In genomic region chr2:191740016-191740419, GRCh38 we compare ENCODE assay signal across 8 cellular contexts.
DNase-seq lines count a peak whose midpoint lies in the region; ATAC-seq and TF ChIP-seq lines count a peak whose summit lies in the region.

No MANE protein-coding gene starts in this region.

- ATAC-seq in GM21390 (IDR thresholded peaks at IDR 0.05; ENCODE audit: unreplicated experiment), result peak; percentile 88
- no peak for ATAC-seq in heart right ventricle

- H3K9me3 Mint-ChIP-seq in activated naive CD8-positive, alpha-beta T cell (ENCODE audit: low read depth), result no peaks in the 10 kb centered on the region
- peaks cover 3% of the 10 kb centered on the region for H3K9me3 Mint-ChIP-seq in glutamatergic neuron (ENCODE audit: unreplicated experiment)

- H3K4me3 ChIP-seq in HL-60 (replicated peaks; ENCODE audit: insufficient read depth, low read length) (no peak overlapping the region), dorsolateral prefrontal cortex (no peak overlapping the region), heart right ventricle (no peak overlapping the region)

- TF ChIP-seq CTCF in HL-60 (IDR thresholded peaks at IDR 0.05; ENCODE audit: insufficient read depth, low read length) (no peak), glutamatergic neuron (IDR thresholded peaks at IDR 0.05; ENCODE audit: partially characterized antibody, unreplicated experiment) (no peak), dorsolateral prefrontal cortex (IDR thresholded peaks at IDR 0.05 in 54 of 56, conservative IDR thresholded peaks at IDR 0.05 in 2 of 56; ENCODE audit: low read depth in 1 of 56, partially characterized antibody in 56 of 56) (no peak), heart right ventricle (IDR thresholded peaks at IDR 0.05) (no peak)

- H3K4me1 Mint-ChIP-seq in activated naive CD8-positive, alpha-beta T cell (ENCODE audit: low read depth), result peaks cover 17% of the 10 kb centered on the region
- no peaks in the 10 kb centered on the region for H3K4me1 Mint-ChIP-seq in glutamatergic neuron (ENCODE audit: low read depth, unreplicated experiment)

- H3K36me3 Mint-ChIP-seq in activated naive CD8-positive, alpha-beta T cell, result no peaks in the 10 kb centered on the region
- no peaks in the 10 kb centered on the region for H3K36me3 Mint-ChIP-seq in glutamatergic neuron (ENCODE audit: unreplicated experiment)

- no peaks in the 10 kb centered on the region for H3K9me3 ChIP-seq in heart right ventricle

- H3K27me3 ChIP-seq in HL-60 (ENCODE audit: insufficient read depth, poor library complexity, severe bottlenecking), result no peaks in the 10 kb centered on the region
- H3K27me3 ChIP-seq in dorsolateral prefrontal cortex, result no peaks in the 10 kb centered on the region
- H3K27me3 ChIP-seq in heart right ventricle, result no peaks in the 10 kb centered on the region

- H3K4me1 ChIP-seq in heart right ventricle, result peaks cover 0 to 3% (median 0%) of the 10 kb centered on the region in 9 donors

- H3K27ac Mint-ChIP-seq in activated naive CD8-positive, alpha-beta T cell, result peak overlapping the region; percentile 2
- H3K27ac Mint-ChIP-seq in glutamatergic neuron (ENCODE audit: unreplicated experiment), result no peak overlapping the region

- H3K27me3 Mint-ChIP-seq in activated naive CD8-positive, alpha-beta T cell, result peaks cover 10% of the 10 kb centered on the region
- H3K27me3 Mint-ChIP-seq in glutamatergic neuron (ENCODE audit: unreplicated experiment), result no peaks in the 10 kb centered on the region

- intact Hi-C loops in dorsolateral prefrontal cortex (cut with DNase I) (no loop called here), heart right ventricle (cut with DNase I) (no loop called here)

- no peaks in the 10 kb centered on the region for H3K36me3 ChIP-seq in heart right ventricle

- H3K27ac ChIP-seq in HL-60 (replicated peaks) (peak overlapping the region; percentile 49), dorsolateral prefrontal cortex (peak overlapping the region in 17 of 59 donors; percentile 11 to 64 (median 38)), heart right ventricle (no peak overlapping the region)

- DNase-seq in DMS53 treated with DMSO at 0.1 percent for 48 hours (lab: John Stamatoyannopoulos, UW; ENCODE audit: unreplicated experiment) (peak; percentile 42), HL-60 (ENCODE audit: low read depth in 1 of 2, low spot score in 1 of 2) (peak; percentile 34 to 60), glutamatergic neuron (no peak), dorsolateral prefrontal cortex (no peak), heart right ventricle (no peak), ecto neural progenitor cell (ENCODE audit: low spot score) (no peak)

- peak overlapping the region; percentile 1 for H3K4me3 Mint-ChIP-seq in activated naive CD8-positive, alpha-beta T cell
- no peak overlapping the region for H3K4me3 Mint-ChIP-seq in glutamatergic neuron (ENCODE audit: unreplicated experiment)

Comparison
In these comparisons a context has a peak if more than half of its experiments do, and no peak if none do; other contexts are left out.
1. DNase-seq: peak in DMS53 treated with DMSO at 0.1 percent for 48 hours (single experiment) and HL-60 (2 of 2); none in glutamatergic neuron (single experiment), dorsolateral prefrontal cortex (0 of 10), heart right ventricle (0 of 2) and ecto neural progenitor cell (single experiment).